ENCODE assay signal across 1 cellular context in genomic region chr17:968812-969766, GRCh38.
TF ChIP-seq lines count a peak whose summit lies in the region.

No MANE protein-coding gene starts in this region.

TF ChIP-seq in HEK293, 187 proteins besides CTCF, POLR2A, EP300 and RAD21 (continued from another document and continues in another):
- TF ChIP-seq PRDM4 (tag by site-specific recombination; IDR thresholded peaks at IDR 0.05), result peak; percentile 52; the same call in 1 of the 2 replicates
- TF ChIP-seq OVOL3 (tag by site-specific recombination; IDR thresholded peaks at IDR 0.05), result no peak
- TF ChIP-seq ZNF792 (tag by site-specific recombination; IDR thresholded peaks at IDR 0.05), result no peak
- TF ChIP-seq KLF16 (tag by site-specific recombination; IDR thresholded peaks at IDR 0.05), result peak; percentile 52
- no peak for TF ChIP-seq BCL6B (tag by site-specific recombination; IDR thresholded peaks at IDR 0.05)
- TF ChIP-seq IKZF3 (tag by site-specific recombination; IDR thresholded peaks at IDR 0.05), result peak; percentile 54; the same call in 1 of the 2 replicates
- no peak for TF ChIP-seq ZNF645 (tag by site-specific recombination; IDR thresholded peaks at IDR 0.05)
- TF ChIP-seq ZNF488 (tag by site-specific recombination; IDR thresholded peaks at IDR 0.05), result no peak
- TF ChIP-seq ZNF664 (tag by site-specific recombination; IDR thresholded peaks at IDR 0.05), result no peak
- no peak for TF ChIP-seq HOXA7 (CRISPR knock-in tag; IDR thresholded peaks at IDR 0.05; ENCODE audit: borderline replicate concordance)
- TF ChIP-seq ZNF843 (tag by site-specific recombination; IDR thresholded peaks at IDR 0.05), result peak; percentile 34; the same call in 1 of the 2 replicates
- no peak for TF ChIP-seq ZNF639 (tag by site-specific recombination; IDR thresholded peaks at IDR 0.05)
- no peak for TF ChIP-seq ZNF394 (tag by site-specific recombination; IDR thresholded peaks at IDR 0.05; ENCODE audit: borderline replicate concordance)
- no peak for TF ChIP-seq ZNF221 (tag by site-specific recombination; IDR thresholded peaks at IDR 0.05; ENCODE audit: borderline replicate concordance)
- TF ChIP-seq KLF10 (tag by site-specific recombination; IDR thresholded peaks at IDR 0.05), result peak; percentile 64
- 0 out of 2 replicates have a peak, but pooled peaks have one; percentile 19 for TF ChIP-seq HIC1 (tag by site-specific recombination; IDR thresholded peaks at IDR 0.05)
- no peak for TF ChIP-seq ZBTB10 (tag by site-specific recombination; IDR thresholded peaks at IDR 0.05)
- TF ChIP-seq ZFP69B (tag by site-specific recombination; IDR thresholded peaks at IDR 0.05), result no peak
- TF ChIP-seq YY2 (tag by site-specific recombination; IDR thresholded peaks at IDR 0.05), result no peak
- no peak for TF ChIP-seq SP2 (tag by site-specific recombination; IDR thresholded peaks at IDR 0.05)
- peak; percentile 77 for TF ChIP-seq SP7 (tag by site-specific recombination; IDR thresholded peaks at IDR 0.05)
- TF ChIP-seq ZFP3 (tag by site-specific recombination; IDR thresholded peaks at IDR 0.05; ENCODE audit: low read depth), result no peak
- no peak for TF ChIP-seq ZNF658 (tag by site-specific recombination; IDR thresholded peaks at IDR 0.05)
- TF ChIP-seq ZNF362 (tag by site-specific recombination; IDR thresholded peaks at IDR 0.05), result peak; percentile 43; the same call in 1 of the 2 replicates
- no peak for TF ChIP-seq ZIC2 (tag by site-specific recombination; IDR thresholded peaks at IDR 0.05)
- no peak for TF ChIP-seq ZNF473 (tag by site-specific recombination; IDR thresholded peaks at IDR 0.05)
- peak; percentile 36; the same call in 1 of the 2 replicates for TF ChIP-seq ZNF76 (tag by site-specific recombination; IDR thresholded peaks at IDR 0.05; ENCODE audit: borderline replicate concordance, low read depth)
- TF ChIP-seq ELK4 (IDR thresholded peaks at IDR 0.05; ENCODE audit: borderline replicate concordance, low read depth, low read length), result no peak
- TF ChIP-seq ZNF18 (tag by site-specific recombination; IDR thresholded peaks at IDR 0.05), result no peak
- peak; percentile 61 for TF ChIP-seq FEZF1 (tag by site-specific recombination; IDR thresholded peaks at IDR 0.05)
- TF ChIP-seq ZBTB26 (tag by site-specific recombination; optimal IDR thresholded peaks at IDR 0.05), result no peak
- TF ChIP-seq REST (tag by site-specific recombination; IDR thresholded peaks at IDR 0.05), result no peak
- TF ChIP-seq ZNF610 (tag by site-specific recombination; IDR thresholded peaks at IDR 0.05; ENCODE audit: borderline replicate concordance), result no peak
- TF ChIP-seq ZBTB21 (tag by site-specific recombination; IDR thresholded peaks at IDR 0.05), result no peak
- TF ChIP-seq ZNF501 (tag by site-specific recombination; IDR thresholded peaks at IDR 0.05), result no peak
- TF ChIP-seq ZNF623 (tag by site-specific recombination; IDR thresholded peaks at IDR 0.05), result no peak
- no peak for TF ChIP-seq ZNF777 (tag by site-specific recombination; IDR thresholded peaks at IDR 0.05; ENCODE audit: borderline replicate concordance)
